In the genomic region with DNA sequence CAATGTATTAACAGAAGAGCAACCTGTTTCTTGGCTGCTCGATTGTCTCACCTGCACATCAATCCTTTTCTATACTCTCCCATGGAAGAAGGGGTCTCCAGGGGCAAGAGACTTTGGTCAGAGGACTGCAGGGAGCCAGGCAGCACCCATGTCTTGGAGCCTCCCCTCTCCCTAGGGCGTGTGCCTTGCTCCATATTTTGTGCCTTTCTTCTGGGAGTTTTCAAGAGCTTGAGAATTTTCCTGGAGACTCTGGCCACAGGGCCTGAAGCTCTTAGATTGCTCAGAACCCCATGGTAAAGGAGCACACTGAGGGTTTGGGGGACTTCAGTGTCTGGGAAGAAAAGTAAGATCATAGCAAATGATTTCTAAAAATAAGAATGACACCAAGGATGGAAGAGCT, we compare ENCODE assay signal across 18 cellular contexts. TPM values are rescaled to one million over a fixed set of nuclear protein-coding genes. Genes with fewer than 3 reads are reported as not detected.
DNase-seq lines count a peak whose midpoint lies in the region; ATAC-seq and TF ChIP-seq lines count a peak whose summit lies in the region.
"Had no signal": no experiment of that assay in that cellular context is flagged by ENCODE, and none has a peak within 500 bp of the region (broad histone marks: within the 10 kb centered on the region; RNA-seq: fewer than 3 reads in every experiment).

No MANE protein-coding gene starts in this region.

- CTCF ChIA-PET in activated CD4-positive, alpha-beta T cell treated with anti-CD3 and anti-CD28 coated beads for 36 hours (lab: Charles Lee) = interaction anchor here (0.5 to 1.0 kb wide), 3 partner anchors 8 to 222 kb away, joined by 3 read pairs; no protein-coding TSS in a partner anchor
- CTCF ChIA-PET in activated naive CD4-positive, alpha-beta T cell treated with anti-CD3 and anti-CD28 coated beads, Interleukin-2, amount 10 ng/mL, durations not matched to agents 7 days and 5 days (lab: Charles Lee) = interaction anchor here (1.6 kb wide), 1 partner anchor 12 kb away, joined by 6 read pairs; no protein-coding TSS in a partner anchor
- CTCF ChIA-PET in MCF 10A (lab: Yijun Ruan, JAX) = no interaction called here

- no peak overlapping the region for H3K4me3 Mint-ChIP-seq in activated CD4-positive, alpha-beta T cell treated with anti-CD3 and anti-CD28 coated beads for 36 hours
- peak overlapping the region in 1 of 2 donors; percentile 24 for H3K4me3 Mint-ChIP-seq in CD14-positive monocyte
- no peak overlapping the region for H3K4me3 Mint-ChIP-seq in activated T-helper 2 cell treated with anti-CD3 and anti-CD28 coated beads, Interferon-gamma antibody, Interleukin-2, Interleukin-4, amounts not matched to agents 10 μg/mL and 5 μg/mL and 100 μg/mL, durations not matched to agents 14 hours and 24 hours and 36 hours (ENCODE audit: low read depth)
- peak overlapping the region; percentile 4 for H3K4me3 Mint-ChIP-seq in natural killer cell
- no peak overlapping the region for H3K4me3 Mint-ChIP-seq in activated naive CD4-positive, alpha-beta T cell treated with anti-CD3 and anti-CD28 coated beads, Interleukin-2, amount 10 ng/mL, durations not matched to agents 7 days and 5 days
- no peak overlapping the region for H3K4me3 Mint-ChIP-seq in MCF 10A (ENCODE audit: unreplicated experiment)
- H3K4me3 Mint-ChIP-seq: CD4-positive, alpha-beta memory T cell had no signal

- no peak for DNase-seq in activated CD4-positive, alpha-beta T cell treated with anti-CD3 and anti-CD28 coated beads for 36 hours
- no peak for DNase-seq in activated CD4-positive, alpha-beta T cell treated with anti-CD3 and anti-CD28 coated beads for 48 hours
- DNase-seq in CD14-positive monocyte (ENCODE audit: low spot score) (no peak), natural killer cell (no peak), MCF 10A (ENCODE audit: unreplicated experiment) (no peak), RPMI8226 (no peak)
- no peak for DNase-seq in activated T-helper 2 cell treated with anti-CD3 and anti-CD28 coated beads, Interferon-gamma antibody, Interleukin-2, Interleukin-4, amounts not matched to agents 10 μg/mL and 5 μg/mL and 100 μg/mL, durations not matched to agents 14 hours and 24 hours and 36 hours (ENCODE audit: low spot score)
- DNase-seq in activated naive CD4-positive, alpha-beta T cell treated with anti-CD3 and anti-CD28 coated beads, Interleukin-2, amount 10 ng/mL, durations not matched to agents 7 days and 5 days = no peak
- DNase-seq: CD4-positive, alpha-beta memory T cell; DMS153; GDM1; NCI-H1417; NCI-H187; NCI-H345; NCI-H524 treated with DMSO at 0.1 percent for 48 hours; PC-3; SIG-M5 had no signal

- intact Hi-C loops in activated CD4-positive, alpha-beta T cell treated with anti-CD3 and anti-CD28 coated beads for 36 hours (cut with DNase I, micrococcal nuclease) = loop anchor here in 1 of 2 experiments (10.0 kb wide), 2 partner anchors 152 to 498 kb away; a partner anchor contains a TSS
- intact Hi-C loops in CD14-positive monocyte (cut with micrococcal nuclease) (loop anchor here in 1 of 2 donors (2.0 kb wide), 1 partner anchor 24 kb away; no protein-coding TSS in a partner anchor), natural killer cell (cut with micrococcal nuclease) (no loop called here), MCF 10A (cut with micrococcal nuclease) (no loop called here)
- intact Hi-C loops in activated T-helper 2 cell treated with anti-CD3 and anti-CD28 coated beads, Interferon-gamma antibody, Interleukin-2, Interleukin-4, amounts not matched to agents 10 μg/mL and 5 μg/mL and 100 μg/mL, durations not matched to agents 14 hours and 24 hours and 36 hours (cut with micrococcal nuclease) = no loop called here

- POLR2A ChIA-PET in activated CD4-positive, alpha-beta T cell treated with anti-CD3 and anti-CD28 coated beads for 36 hours (lab: Charles Lee) = interaction anchor here (0.6 kb wide), 1 partner anchor 271 kb away, joined by 3 read pairs; no protein-coding TSS in a partner anchor
- POLR2A ChIA-PET in MCF 10A (lab: Yijun Ruan, JAX) = no interaction called here

- H3K27ac Mint-ChIP-seq in activated CD4-positive, alpha-beta T cell treated with anti-CD3 and anti-CD28 coated beads for 36 hours = peak overlapping the region; percentile 42
- peak overlapping the region in 5 of 7 donors; percentile 38 to 89 (median 77) for H3K27ac Mint-ChIP-seq in CD14-positive monocyte
- H3K27ac Mint-ChIP-seq in activated T-helper 2 cell treated with anti-CD3 and anti-CD28 coated beads, Interferon-gamma antibody, Interleukin-2, Interleukin-4, amounts not matched to agents 10 μg/mL and 5 μg/mL and 100 μg/mL, durations not matched to agents 14 hours and 24 hours and 36 hours = peak overlapping the region; percentile 19
- peak overlapping the region; percentile 33 to 63 for H3K27ac Mint-ChIP-seq in natural killer cell
- H3K27ac Mint-ChIP-seq in activated naive CD4-positive, alpha-beta T cell treated with anti-CD3 and anti-CD28 coated beads, Interleukin-2, amount 10 ng/mL, durations not matched to agents 7 days and 5 days = no peak overlapping the region
- no peak overlapping the region for H3K27ac Mint-ChIP-seq in MCF 10A (ENCODE audit: low read depth, unreplicated experiment)

- peaks cover 6% of the 10 kb centered on the region for H3K36me3 Mint-ChIP-seq in activated CD4-positive, alpha-beta T cell treated with anti-CD3 and anti-CD28 coated beads for 36 hours (ENCODE audit: low read depth)
- peaks cover 8 to 11% of the 10 kb centered on the region in 2 donors for H3K36me3 Mint-ChIP-seq in CD14-positive monocyte
- H3K36me3 Mint-ChIP-seq in activated T-helper 2 cell treated with anti-CD3 and anti-CD28 coated beads, Interferon-gamma antibody, Interleukin-2, Interleukin-4, amounts not matched to agents 10 μg/mL and 5 μg/mL and 100 μg/mL, durations not matched to agents 14 hours and 24 hours and 36 hours (ENCODE audit: low read depth) = peaks cover 14% of the 10 kb centered on the region
- no peaks in the 10 kb centered on the region for H3K36me3 Mint-ChIP-seq in natural killer cell
- H3K36me3 Mint-ChIP-seq in activated naive CD4-positive, alpha-beta T cell treated with anti-CD3 and anti-CD28 coated beads, Interleukin-2, amount 10 ng/mL, durations not matched to agents 7 days and 5 days = peaks cover 12% of the 10 kb centered on the region
- no peaks in the 10 kb centered on the region for H3K36me3 Mint-ChIP-seq in MCF 10A (ENCODE audit: insufficient read depth, unreplicated experiment)
- H3K36me3 Mint-ChIP-seq: CD4-positive, alpha-beta memory T cell had no signal

- TF ChIP-seq CTCF in CD14-positive monocyte (IDR thresholded peaks at IDR 0.05) (no peak), natural killer cell (IDR thresholded peaks at IDR 0.05) (no peak), MCF 10A (IDR thresholded peaks at IDR 0.05; ENCODE audit: unreplicated experiment) (no peak)

- peaks cover 26% of the 10 kb centered on the region for H3K4me1 Mint-ChIP-seq in activated CD4-positive, alpha-beta T cell treated with anti-CD3 and anti-CD28 coated beads for 36 hours
- H3K4me1 Mint-ChIP-seq in CD14-positive monocyte = peaks cover 79% of the 10 kb centered on the region
- H3K4me1 Mint-ChIP-seq in activated T-helper 2 cell treated with anti-CD3 and anti-CD28 coated beads, Interferon-gamma antibody, Interleukin-2, Interleukin-4, amounts not matched to agents 10 μg/mL and 5 μg/mL and 100 μg/mL, durations not matched to agents 14 hours and 24 hours and 36 hours (ENCODE audit: low read depth) = peaks cover 53% of the 10 kb centered on the region
- H3K4me1 Mint-ChIP-seq in natural killer cell = peaks cover 56 to 64% of the 10 kb centered on the region in 2 donors
- H3K4me1 Mint-ChIP-seq in activated naive CD4-positive, alpha-beta T cell treated with anti-CD3 and anti-CD28 coated beads, Interleukin-2, amount 10 ng/mL, durations not matched to agents 7 days and 5 days = peaks cover 61% of the 10 kb centered on the region
- peaks cover 27% of the 10 kb centered on the region for H3K4me1 Mint-ChIP-seq in MCF 10A (ENCODE audit: insufficient read depth, unreplicated experiment)

- BruUV-seq in MCF 10A (replicated peaks; lab: Mats Ljungman, UMichigan) = no TSS peak

- H3K9me3 Mint-ChIP-seq in activated CD4-positive, alpha-beta T cell treated with anti-CD3 and anti-CD28 coated beads for 36 hours (ENCODE audit: low read depth) = no peaks in the 10 kb centered on the region
- H3K9me3 Mint-ChIP-seq in CD14-positive monocyte = no peaks in the 10 kb centered on the region
- no peaks in the 10 kb centered on the region for H3K9me3 Mint-ChIP-seq in activated T-helper 2 cell treated with anti-CD3 and anti-CD28 coated beads, Interferon-gamma antibody, Interleukin-2, Interleukin-4, amounts not matched to agents 10 μg/mL and 5 μg/mL and 100 μg/mL, durations not matched to agents 14 hours and 24 hours and 36 hours
- H3K9me3 Mint-ChIP-seq in natural killer cell = no peaks in the 10 kb centered on the region
- H3K9me3 Mint-ChIP-seq in activated naive CD4-positive, alpha-beta T cell treated with anti-CD3 and anti-CD28 coated beads, Interleukin-2, amount 10 ng/mL, durations not matched to agents 7 days and 5 days = no peaks in the 10 kb centered on the region
- no peaks in the 10 kb centered on the region for H3K9me3 Mint-ChIP-seq in MCF 10A (ENCODE audit: unreplicated experiment)
- H3K9me3 Mint-ChIP-seq: CD4-positive, alpha-beta memory T cell had no signal

- ATAC-seq in activated CD4-positive, alpha-beta T cell treated with anti-CD3 and anti-CD28 coated beads for 36 hours = no peak
- no peak for ATAC-seq in natural killer cell
- ATAC-seq: K562, PC-3 had no signal

- H3K27me3 Mint-ChIP-seq in activated CD4-positive, alpha-beta T cell treated with anti-CD3 and anti-CD28 coated beads for 36 hours = no peaks in the 10 kb centered on the region
- peaks cover 2 to 4% (median 3%) of the 10 kb centered on the region in 3 donors for H3K27me3 Mint-ChIP-seq in CD14-positive monocyte (ENCODE audit: low read depth in 3 of 3)
- no peaks in the 10 kb centered on the region for H3K27me3 Mint-ChIP-seq in activated T-helper 2 cell treated with anti-CD3 and anti-CD28 coated beads, Interferon-gamma antibody, Interleukin-2, Interleukin-4, amounts not matched to agents 10 μg/mL and 5 μg/mL and 100 μg/mL, durations not matched to agents 14 hours and 24 hours and 36 hours (ENCODE audit: low read depth)
- no peaks in the 10 kb centered on the region for H3K27me3 Mint-ChIP-seq in natural killer cell (ENCODE audit: low read depth in 2 of 2)
- peaks cover 9% of the 10 kb centered on the region for H3K27me3 Mint-ChIP-seq in activated naive CD4-positive, alpha-beta T cell treated with anti-CD3 and anti-CD28 coated beads, Interleukin-2, amount 10 ng/mL, durations not matched to agents 7 days and 5 days
- no peaks in the 10 kb centered on the region for H3K27me3 Mint-ChIP-seq in MCF 10A (ENCODE audit: insufficient read depth, unreplicated experiment)
- H3K27me3 Mint-ChIP-seq: CD4-positive, alpha-beta memory T cell had no signal

RNA-seq across cellular contexts. Expression of a gene that starts 5.4 kb away (rescaled TPM):
- total RNA-seq in activated CD4-positive, alpha-beta T cell treated with anti-CD3 and anti-CD28 coated beads for 36 hours = 10 to 100 TPM; 19.3 to 19.5 TPM
- 10 to 100 TPM; 43.7 to 48.2 TPM for polyA plus RNA-seq in CD14-positive monocyte
- total RNA-seq in activated T-helper 2 cell treated with anti-CD3 and anti-CD28 coated beads, Interferon-gamma antibody, Interleukin-2, Interleukin-4, amounts not matched to agents 10 μg/mL and 5 μg/mL and 100 μg/mL, durations not matched to agents 14 hours and 24 hours and 36 hours = 25.2 and 25.6 TPM in 2 replicates
- 10 to 100 TPM; 49.9 to 57.4 (median 52.8) TPM for total RNA-seq in natural killer cell
- total RNA-seq in MCF 10A (2022) = 30.0 and 32.8 TPM in 2 replicates

RNA-seq across cellular contexts. Expression of a gene that starts 55.9 kb away (rescaled TPM):
- under 1 TPM; 0.19 to 0.32 TPM for total RNA-seq in activated CD4-positive, alpha-beta T cell treated with anti-CD3 and anti-CD28 coated beads for 36 hours
- under 1 TPM; 0.08 to 0.14 TPM for polyA plus RNA-seq in CD14-positive monocyte
- 0.21 and 0.59 TPM in 2 replicates for total RNA-seq in activated T-helper 2 cell treated with anti-CD3 and anti-CD28 coated beads, Interferon-gamma antibody, Interleukin-2, Interleukin-4, amounts not matched to agents 10 μg/mL and 5 μg/mL and 100 μg/mL, durations not matched to agents 14 hours and 24 hours and 36 hours
- total RNA-seq in natural killer cell (under 1 TPM in 1 of 3 donors, not detected in 2; 0.16 TPM), MCF 10A (2022) (not detected in 2 replicates)
- total RNA-seq: CD4-positive, alpha-beta memory T cell; PC-3 had no signal
- polyA plus RNA-seq: CD4-positive, alpha-beta memory T cell; K562 had no signal

Comparison
In these comparisons a context has a peak if more than half of its experiments do, and no peak if none do; other contexts are left out.
1. H3K27ac Mint-ChIP-seq: peak in activated CD4-positive, alpha-beta T cell treated with anti-CD3 and anti-CD28 coated beads for 36 hours (single experiment), CD14-positive monocyte (5 of 7), activated T-helper 2 cell treated with anti-CD3 and anti-CD28 coated beads, Interferon-gamma antibody, Interleukin-2, Interleukin-4, amounts not matched to agents 10 μg/mL and 5 μg/mL and 100 μg/mL, durations not matched to agents 14 hours and 24 hours and 36 hours (single experiment) and natural killer cell (2 of 2); none in activated naive CD4-positive, alpha-beta T cell treated with anti-CD3 and anti-CD28 coated beads, Interleukin-2, amount 10 ng/mL, durations not matched to agents 7 days and 5 days (single experiment) and MCF 10A (single experiment).